In genomic region chr14:25042362-25043299, GRCh38 we compare ENCODE assay signal across 9 cellular contexts. TPM values are rescaled to one million over a fixed set of nuclear protein-coding genes. Genes with fewer than 3 reads are reported as not detected.
DNase-seq lines count a peak whose midpoint lies in the region; ATAC-seq and TF ChIP-seq lines count a peak whose summit lies in the region.
"Had no signal": no experiment of that assay in that cellular context is flagged by ENCODE, and none has a peak within 500 bp of the region (broad histone marks: within the 10 kb centered on the region; RNA-seq: fewer than 3 reads in every experiment).

No MANE protein-coding gene starts in this region.

- 76 to 80% methylated on average over 14 of the region's 14 CpGs for WGBS in aorta, 2 donors

- TF ChIP-seq CTCF in astrocyte of the cerebellum (IDR thresholded peaks at IDR 0.05; ENCODE audit: low read depth, low read length, missing control alignments) (peak; percentile 71), kidney epithelial cell (IDR thresholded peaks at IDR 0.05; ENCODE audit: insufficient read depth, low read length, poor library complexity, severe bottlenecking) (peak; percentile 65), upper lobe of right lung (IDR thresholded peaks at IDR 0.05) (peak; percentile 50), GM20000 (IDR thresholded peaks at IDR 0.05; ENCODE audit: extremely low read depth, missing control alignments) (no peak)

- H3K36me3 ChIP-seq in kidney epithelial cell (ENCODE audit: control insufficient read depth, insufficient read depth, low read length) (no peaks in the 10 kb centered on the region), upper lobe of right lung (no peaks in the 10 kb centered on the region), aorta (ENCODE audit: control insufficient read depth in 1 of 2, insufficient read depth in 2 of 2, low read length in 1 of 2) (no peaks in the 10 kb centered on the region)

- ATAC-seq in upper lobe of right lung (peak; percentile 60), aorta (ENCODE audit: low FRiP score) (no peak)

- in situ Hi-C loops in astrocyte of the cerebellum (cut with HindIII; ENCODE audit: low sequenced_read_pairs), result no loop called here

- no peak overlapping the region for H3K4me3 ChIP-seq in astrocyte of the cerebellum (ENCODE audit: low read depth, low read length)
- H3K4me3 ChIP-seq in kidney epithelial cell (ENCODE audit: low read depth, low read length), result no peak overlapping the region
- no peak overlapping the region for H3K4me3 ChIP-seq in upper lobe of right lung
- no peak overlapping the region for H3K4me3 ChIP-seq in aorta (ENCODE audit: low read length in 2 of 2)

- H3K27ac ChIP-seq in upper lobe of right lung (no peak overlapping the region), aorta (ENCODE audit: low read depth in 1 of 2, low read length in 2 of 2) (no peak overlapping the region)

- H3K9me3 ChIP-seq in upper lobe of right lung (no peaks in the 10 kb centered on the region), aorta (ENCODE audit: control insufficient read depth, low read length) (no peaks in the 10 kb centered on the region)

- intact Hi-C loops in upper lobe of right lung (cut with DNase I), result no loop called here
- intact Hi-C loops in aorta (cut with DNase I), result loop anchor here in 1 of 2 donors (10.0 kb wide), 1 partner anchor 228 kb away; no protein-coding TSS in a partner anchor

- peak; percentile 8 for DNase-seq in NCI-H82 (lab: John Stamatoyannopoulos, UW)
- DNase-seq in NCI-H82 treated with DMSO at 0.1 percent for 48 hours (lab: John Stamatoyannopoulos, UW; ENCODE audit: unreplicated experiment), result no peak
- DNase-seq in astrocyte of the cerebellum (ENCODE audit: low read depth), result peak; percentile 53
- no peak for DNase-seq in kidney epithelial cell (ENCODE audit: low read depth)
- DNase-seq in upper lobe of right lung, result no peak
- DNase-seq in aorta, result no peak
- no peak for DNase-seq in HK-2 (ENCODE audit: unreplicated experiment)
- no peak for DNase-seq in GM20000 (ENCODE audit: low spot score)
- DNase-seq: immature natural killer cell had no signal

- no peaks in the 10 kb centered on the region for H3K4me1 ChIP-seq in upper lobe of right lung
- H3K4me1 ChIP-seq in aorta (ENCODE audit: control insufficient read depth in 1 of 2, insufficient read depth in 2 of 2, low read length in 2 of 2), result no peaks in the 10 kb centered on the region

- H3K27me3 ChIP-seq in kidney epithelial cell (ENCODE audit: control insufficient read depth, insufficient read depth, low read length) (peaks cover 2% of the 10 kb centered on the region), upper lobe of right lung (no peaks in the 10 kb centered on the region), aorta (ENCODE audit: control insufficient read depth in 1 of 2, insufficient read depth in 2 of 2, low read length in 1 of 2) (no peaks in the 10 kb centered on the region)

RNA-seq across cellular contexts. Expression of gene STXBP6, which starts 7.3 kb away (rescaled TPM):
- total RNA-seq in kidney epithelial cell (0.07 and 0.38 TPM in 2 replicates), upper lobe of right lung (27.4 TPM), aorta (1 to 10 TPM; 1.8 to 2.8 TPM)
- polyA plus RNA-seq in aorta, result 10 to 100 TPM in 1 of 2 donors, under 1 TPM in 1; 0.05 to 10.5 TPM
- polyA plus RNA-seq: immature natural killer cell had no signal

Comparison
In these comparisons a context has a peak if more than half of its experiments do, and no peak if none do; other contexts are left out.
1. DNase-seq: peak in NCI-H82 (single experiment) and astrocyte of the cerebellum (single experiment); none in NCI-H82 treated with DMSO at 0.1 percent for 48 hours (single experiment), kidney epithelial cell (single experiment), upper lobe of right lung (single experiment), aorta (0 of 2), HK-2 (single experiment) and GM20000 (single experiment).